ENCODE assay signal across 10 cellular contexts in genomic region chr9:110192531-110193326, GRCh38. TPM values are rescaled to one million over a fixed set of nuclear protein-coding genes. Genes with fewer than 3 reads are reported as not detected.
DNase-seq lines count a peak whose midpoint lies in the region; ATAC-seq and TF ChIP-seq lines count a peak whose summit lies in the region.
"Had no signal": no experiment of that assay in that cellular context is flagged by ENCODE, and none has a peak within 500 bp of the region (broad histone marks: within the 10 kb centered on the region; RNA-seq: fewer than 3 reads in every experiment).

No MANE protein-coding gene starts in this region.

- DNase-seq in EH (ENCODE audit: low read depth) (peak; percentile 93), RPMI8226 (peak; percentile 74), right atrium auricular region (ENCODE audit: low spot score) (no peak), NCI-H526 (lab: John Stamatoyannopoulos, UW) (no peak), foreskin keratinocyte (no peak)
- DNase-seq: SHP77 treated with DMSO at 0.1 percent for 48 hours had no signal

- H3K27me3 ChIP-seq in right atrium auricular region = no peaks in the 10 kb centered on the region
- H3K27me3 ChIP-seq in skeletal muscle satellite cell (ENCODE audit: control insufficient read depth, insufficient read depth, low read length) = no peaks in the 10 kb centered on the region
- no peaks in the 10 kb centered on the region for H3K27me3 ChIP-seq in foreskin keratinocyte

- TF ChIP-seq CTCF in right atrium auricular region (IDR thresholded peaks at IDR 0.05) = no peak
- no peak for TF ChIP-seq CTCF in foreskin keratinocyte (conservative IDR thresholded peaks at IDR 0.05)

- peaks cover 0 to 9% of the 10 kb centered on the region in 2 donors for H3K4me1 ChIP-seq in right atrium auricular region
- H3K4me1 ChIP-seq in skeletal muscle satellite cell (ENCODE audit: control insufficient read depth, insufficient read depth, low read length) = peaks cover 10% of the 10 kb centered on the region
- H3K4me1 ChIP-seq in foreskin keratinocyte = no peaks in the 10 kb centered on the region

- no peaks in the 10 kb centered on the region for H3K36me3 ChIP-seq in right atrium auricular region
- H3K36me3 ChIP-seq in skeletal muscle satellite cell (ENCODE audit: insufficient read depth, low read length) = no peaks in the 10 kb centered on the region

- H3K4me2 ChIP-seq in skeletal muscle satellite cell (ENCODE audit: low read length) = peak overlapping the region; percentile 63

- H3K9me3 ChIP-seq in right atrium auricular region (no peaks in the 10 kb centered on the region), skeletal muscle satellite cell (replicated peaks; ENCODE audit: low read length) (no peaks in the 10 kb centered on the region)

- no peak overlapping the region for H3K4me3 ChIP-seq in right atrium auricular region
- H3K4me3 ChIP-seq in skeletal muscle satellite cell (ENCODE audit: low read length) = peak overlapping the region; percentile 35

- H3K27ac ChIP-seq in right atrium auricular region (peak overlapping the region; percentile 23 to 34), foreskin keratinocyte (no peak overlapping the region)

- H3K9ac ChIP-seq in skeletal muscle satellite cell (ENCODE audit: low read depth, low read length) = peak overlapping the region; percentile 55

- no peak for ATAC-seq in HG02759 (IDR thresholded peaks at IDR 0.05; ENCODE audit: unreplicated experiment)
- ATAC-seq in foreskin keratinocyte = no peak
- no peak for ATAC-seq in GM18868 (IDR thresholded peaks at IDR 0.05; ENCODE audit: unreplicated experiment)

RNA-seq across cellular contexts. Expression of gene C9orf152, which starts 15.2 kb away (rescaled TPM):
- total RNA-seq in right atrium auricular region = not detected
- not detected in 2 replicates for total RNA-seq in skeletal muscle satellite cell (2012; rRNA removed)
- not detected in 2 replicates for total RNA-seq in foreskin keratinocyte
- polyA plus RNA-seq in foreskin keratinocyte = not detected in 2 replicates
- total RNA-seq: glomerular endothelial cell had no signal

Comparison
In these comparisons a context has a peak if more than half of its experiments do, and no peak if none do; other contexts are left out.
1. DNase-seq: peak in EH (single experiment) and RPMI8226 (single experiment); none in right atrium auricular region (single experiment), NCI-H526 (0 of 2) and foreskin keratinocyte (0 of 2).